31 cellular contexts compared by ENCODE assay signal in the genomic region with DNA sequence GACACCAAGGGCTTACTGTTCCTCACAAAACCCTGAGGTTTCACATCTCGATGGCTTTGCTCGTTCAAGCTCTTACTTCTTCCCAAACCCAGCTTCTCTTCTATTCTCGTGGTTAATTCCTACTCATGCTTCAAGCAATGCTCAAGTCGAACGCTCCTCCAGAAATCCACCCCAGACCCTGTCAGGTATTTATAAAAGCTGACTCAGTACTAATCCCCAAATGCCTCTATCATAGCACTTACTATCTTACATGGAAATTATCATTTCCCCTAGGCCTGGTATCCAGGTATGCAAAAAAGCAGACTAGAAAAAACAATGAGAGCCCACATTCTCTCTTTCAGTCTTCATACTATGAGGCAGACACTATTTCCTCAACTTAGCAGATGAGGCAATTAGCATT. TPM values are rescaled to one million over a fixed set of nuclear protein-coding genes. Genes with fewer than 3 reads are reported as not detected.
"Had no signal": no experiment of that assay in that cellular context is flagged by ENCODE, and none has a peak within 500 bp of the region (broad histone marks: within the 10 kb centered on the region; RNA-seq: fewer than 3 reads in every experiment).

No MANE protein-coding gene starts in this region.

- H3K27me3 Mint-ChIP-seq: activated CD4-positive, alpha-beta memory T cell treated with anti-CD3 and anti-CD28 coated beads for 36 hours; activated CD4-positive, alpha-beta T cell treated with anti-CD3 and anti-CD28 coated beads, Interleukin-2, amount 10 ng/mL, durations not matched to agents 7 days and 5 days; activated naive CD4-positive, alpha-beta T cell treated with anti-CD3 and anti-CD28 coated beads, Interleukin-2, amount 50 U/mL, for 24 hours; activated naive CD8-positive, alpha-beta T cell treated with anti-CD3 and anti-CD28 coated beads, Interleukin-2, amount 50 U/mL, for 24 hours; activated T-helper 17 cell treated with anti-CD3 and anti-CD28 coated beads, Interleukin-2, amount 50 U/mL, for 72 hours; central memory CD8-positive, alpha-beta T cell had no signal

- DNase-seq: activated CD4-positive, alpha-beta memory T cell treated with anti-CD3 and anti-CD28 coated beads for 36 hours; activated CD4-positive, alpha-beta T cell treated with anti-CD3 and anti-CD28 coated beads, Interleukin-2, amount 10 ng/mL, durations not matched to agents 7 days and 5 days; activated CD4-positive, CD25-positive, alpha-beta regulatory T cell; activated CD8-positive, alpha-beta memory T cell treated with anti-CD3 and anti-CD28 coated beads, Interleukin-2, amount 50 U/mL, for 4 hours; activated gamma-delta T cell; activated naive CD8-positive, alpha-beta T cell treated with anti-CD3 and anti-CD28 coated beads, Interleukin-2, amount 50 U/mL, for 24 hours; activated T-cell treated with anti-CD3 and anti-CD28 coated beads, Interleukin-2, amount 50 U/mL, for 1 hour; amniotic stem cell; body of pancreas; KG1; NCI-H1092; NCI-H1417; NCI-H1930; NCI-H2171; NCI-H226; NCI-H69; NK-92 treated with Interleukin-12 subunit alpha and Interleukin-12 subunit beta, amount 100 ng/mL, for 24 hours; OCI-M1; RPMI8226; T-helper 1 cell had no signal

- H3K27ac Mint-ChIP-seq: activated CD4-positive, alpha-beta memory T cell treated with anti-CD3 and anti-CD28 coated beads for 36 hours; activated CD4-positive, alpha-beta T cell treated with anti-CD3 and anti-CD28 coated beads, Interleukin-2, amount 10 ng/mL, durations not matched to agents 7 days and 5 days; activated naive CD4-positive, alpha-beta T cell treated with anti-CD3 and anti-CD28 coated beads, Interleukin-2, amount 50 U/mL, for 24 hours; activated naive CD8-positive, alpha-beta T cell treated with anti-CD3 and anti-CD28 coated beads, Interleukin-2, amount 50 U/mL, for 24 hours; activated T-helper 17 cell treated with anti-CD3 and anti-CD28 coated beads, Interleukin-2, amount 50 U/mL, for 72 hours had no signal

- H3K4me1 ChIP-seq: ascending aorta had no signal

- H3K4me3 Mint-ChIP-seq: activated CD4-positive, alpha-beta memory T cell treated with anti-CD3 and anti-CD28 coated beads for 36 hours; activated CD4-positive, alpha-beta T cell treated with anti-CD3 and anti-CD28 coated beads, Interleukin-2, amount 10 ng/mL, durations not matched to agents 7 days and 5 days; activated naive CD4-positive, alpha-beta T cell treated with anti-CD3 and anti-CD28 coated beads, Interleukin-2, amount 50 U/mL, for 24 hours; activated naive CD8-positive, alpha-beta T cell treated with anti-CD3 and anti-CD28 coated beads, Interleukin-2, amount 50 U/mL, for 24 hours; activated T-helper 17 cell treated with anti-CD3 and anti-CD28 coated beads, Interleukin-2, amount 50 U/mL, for 72 hours; central memory CD8-positive, alpha-beta T cell had no signal

- ATAC-seq: activated naive CD8-positive, alpha-beta T cell treated with anti-CD3 and anti-CD28 coated beads, Interleukin-2, amount 50 U/mL, for 24 hours; activated T-helper 17 cell treated with anti-CD3 and anti-CD28 coated beads, Interleukin-2, amount 50 U/mL, for 72 hours; body of pancreas; Panc1; Right ventricle myocardium inferior had no signal

- H3K4me3 ChIP-seq: ascending aorta, body of pancreas, SK-N-MC had no signal

- H3K27ac ChIP-seq: ascending aorta, body of pancreas, SK-N-MC, VCaP had no signal

- H3K9me3 Mint-ChIP-seq: activated CD4-positive, alpha-beta memory T cell treated with anti-CD3 and anti-CD28 coated beads for 36 hours; activated CD4-positive, alpha-beta T cell treated with anti-CD3 and anti-CD28 coated beads, Interleukin-2, amount 10 ng/mL, durations not matched to agents 7 days and 5 days; activated naive CD4-positive, alpha-beta T cell treated with anti-CD3 and anti-CD28 coated beads, Interleukin-2, amount 50 U/mL, for 24 hours; activated naive CD8-positive, alpha-beta T cell treated with anti-CD3 and anti-CD28 coated beads, Interleukin-2, amount 50 U/mL, for 24 hours; activated T-helper 17 cell treated with anti-CD3 and anti-CD28 coated beads, Interleukin-2, amount 50 U/mL, for 72 hours; central memory CD8-positive, alpha-beta T cell had no signal

- H3K27me3 ChIP-seq: ascending aorta, body of pancreas had no signal

- H3K9me3 ChIP-seq: ascending aorta, body of pancreas had no signal

RNA-seq across cellular contexts. Expression of gene CFAP57, which starts 6.4 kb away (rescaled TPM):
- total RNA-seq: activated CD4-positive, alpha-beta T cell treated with anti-CD3 and anti-CD28 coated beads, Interleukin-2, amount 10 ng/mL, durations not matched to agents 7 days and 5 days; ascending aorta; bronchial epithelial cell; LHCN-M2; Right ventricle myocardium inferior; T-helper 2 cell treated with Interferon-gamma antibody and Interleukin-4, amounts not matched to agents 100 ng/mL and 5 ng/mL, for 36 hours had no signal
